ENCODE assay signal across 8 cellular contexts in genomic region chr1:12244078-12244477, GRCh38. TPM values are rescaled to one million over a fixed set of nuclear protein-coding genes. Genes with fewer than 3 reads are reported as not detected.
A peak's percentile ranks its signal among the peaks of the same experiment; 100 is the strongest.
DNase-seq lines count a peak whose midpoint lies in the region; ATAC-seq, FAIRE-seq and TF ChIP-seq lines count a peak whose summit lies in the region.

No MANE protein-coding gene starts in this region.

- no peak for ATAC-seq in activated CD4-positive, alpha-beta T cell treated with anti-CD3 and anti-CD28 coated beads for 36 hours

- H3K36me3 ChIP-seq in Loucy (ENCODE audit: insufficient read depth, low read length), result peaks cover 39% of the 10 kb centered on the region; the same call in 1 of the 2 replicates

- peak; percentile 29 for DNase-seq in activated CD4-positive, alpha-beta T cell treated with anti-CD3 and anti-CD28 coated beads for 36 hours
- DNase-seq in activated CD4-positive, alpha-beta T cell treated with anti-CD3 and anti-CD28 coated beads, Interleukin-2, amount 10 ng/mL, durations not matched to agents 7 days and 5 days, result no peak
- DNase-seq in cerebellar cortex (ENCODE audit: low spot score) (peak; percentile 15), progenitor cell of endocrine pancreas (ENCODE audit: low spot score, unreplicated experiment) (no peak), GM12892 (ENCODE audit: insufficient read length) (no peak), NCI-H2081 treated with DMSO at 0.1 percent for 48 hours (lab: John Stamatoyannopoulos, UW) (no peak), NCI-H1436 (lab: John Stamatoyannopoulos, UW) (no peak)

- intact Hi-C loops in activated CD4-positive, alpha-beta T cell treated with anti-CD3 and anti-CD28 coated beads for 36 hours (cut with DNase I, micrococcal nuclease), result loop anchor here (1.0 kb wide), 2 partner anchors 119 to 126 kb away; no protein-coding TSS in a partner anchor

- H3K79me2 ChIP-seq in Loucy (ENCODE audit: insufficient read depth, low read length), result no peaks in the 10 kb centered on the region

- CTCF ChIA-PET in activated CD4-positive, alpha-beta T cell treated with anti-CD3 and anti-CD28 coated beads for 36 hours (lab: Charles Lee), result interaction anchor here (0.7 to 1.9 kb wide), 5 partner anchors 10 to 130 kb away, joined by 3 to 7 read pairs (median 4); no protein-coding TSS in a partner anchor
- CTCF ChIA-PET in activated CD4-positive, alpha-beta T cell treated with anti-CD3 and anti-CD28 coated beads, Interleukin-2, amount 10 ng/mL, durations not matched to agents 7 days and 5 days (lab: Charles Lee), result interaction anchor here (1.0 to 2.0 kb wide), 3 partner anchors 9 to 137 kb away, joined by 3 to 5 read pairs (median 3); no protein-coding TSS in a partner anchor

- FAIRE-seq in GM12892 (lab: Jason Lieb, UNC), result no peak

- peak; percentile 79 for TF ChIP-seq CTCF in Loucy (conservative IDR thresholded peaks at IDR 0.05; ENCODE audit: low read length)
- TF ChIP-seq CTCF in progenitor cell of endocrine pancreas (IDR thresholded peaks at IDR 0.05; ENCODE audit: unreplicated experiment), result peak; percentile 43

- H3K4me3 Mint-ChIP-seq in activated CD4-positive, alpha-beta T cell treated with anti-CD3 and anti-CD28 coated beads for 36 hours, result no peak overlapping the region
- H3K4me3 Mint-ChIP-seq in activated CD4-positive, alpha-beta T cell treated with anti-CD3 and anti-CD28 coated beads, Interleukin-2, amount 10 ng/mL, durations not matched to agents 7 days and 5 days, result no peak overlapping the region
- no peak overlapping the region for H3K4me3 Mint-ChIP-seq in progenitor cell of endocrine pancreas (ENCODE audit: low read depth)

- no peak overlapping the region for H3K4me3 ChIP-seq in Loucy (ENCODE audit: low read length, poor library complexity, severe bottlenecking)

- TF ChIP-seq POLR2A in GM12892 (IDR thresholded peaks at IDR 0.05; ENCODE audit: low read depth, low read length), result no peak

- no peaks in the 10 kb centered on the region for H3K27me3 Mint-ChIP-seq in activated CD4-positive, alpha-beta T cell treated with anti-CD3 and anti-CD28 coated beads for 36 hours
- H3K27me3 Mint-ChIP-seq in activated CD4-positive, alpha-beta T cell treated with anti-CD3 and anti-CD28 coated beads, Interleukin-2, amount 10 ng/mL, durations not matched to agents 7 days and 5 days, result no peaks in the 10 kb centered on the region
- no peaks in the 10 kb centered on the region for H3K27me3 Mint-ChIP-seq in progenitor cell of endocrine pancreas

- no peaks in the 10 kb centered on the region for H3K9me3 Mint-ChIP-seq in activated CD4-positive, alpha-beta T cell treated with anti-CD3 and anti-CD28 coated beads for 36 hours (ENCODE audit: low read depth)
- no peaks in the 10 kb centered on the region for H3K9me3 Mint-ChIP-seq in activated CD4-positive, alpha-beta T cell treated with anti-CD3 and anti-CD28 coated beads, Interleukin-2, amount 10 ng/mL, durations not matched to agents 7 days and 5 days
- no peaks in the 10 kb centered on the region for H3K9me3 Mint-ChIP-seq in progenitor cell of endocrine pancreas (ENCODE audit: low read depth)

- H3K27me3 ChIP-seq in Loucy (ENCODE audit: insufficient read depth, low read length, poor library complexity, severe bottlenecking), result no peaks in the 10 kb centered on the region

- no peaks in the 10 kb centered on the region for H3F3A ChIP-seq in Loucy (ENCODE audit: low read depth)

- no peaks in the 10 kb centered on the region for H3K9me3 ChIP-seq in Loucy (ENCODE audit: insufficient read depth, low read depth, low read length)

- POLR2A ChIA-PET in activated CD4-positive, alpha-beta T cell treated with anti-CD3 and anti-CD28 coated beads for 36 hours (lab: Charles Lee), result no interaction called here
- POLR2A ChIA-PET in activated CD4-positive, alpha-beta T cell treated with anti-CD3 and anti-CD28 coated beads, Interleukin-2, amount 10 ng/mL, durations not matched to agents 7 days and 5 days (lab: Charles Lee), result no interaction called here

- no peak overlapping the region for H2AFZ ChIP-seq in Loucy (ENCODE audit: low read length)

- H4K20me1 ChIP-seq in Loucy (ENCODE audit: insufficient read depth, low read length, poor library complexity, severe bottlenecking), result no peaks in the 10 kb centered on the region

- peaks cover 17% of the 10 kb centered on the region for H3K36me3 Mint-ChIP-seq in activated CD4-positive, alpha-beta T cell treated with anti-CD3 and anti-CD28 coated beads for 36 hours (ENCODE audit: low read depth)
- peaks cover 21% of the 10 kb centered on the region for H3K36me3 Mint-ChIP-seq in activated CD4-positive, alpha-beta T cell treated with anti-CD3 and anti-CD28 coated beads, Interleukin-2, amount 10 ng/mL, durations not matched to agents 7 days and 5 days (ENCODE audit: low read depth)
- peaks cover 17% of the 10 kb centered on the region for H3K36me3 Mint-ChIP-seq in progenitor cell of endocrine pancreas (ENCODE audit: insufficient read depth)

- no peaks in the 10 kb centered on the region for H3K4me1 Mint-ChIP-seq in activated CD4-positive, alpha-beta T cell treated with anti-CD3 and anti-CD28 coated beads for 36 hours
- no peaks in the 10 kb centered on the region for H3K4me1 Mint-ChIP-seq in activated CD4-positive, alpha-beta T cell treated with anti-CD3 and anti-CD28 coated beads, Interleukin-2, amount 10 ng/mL, durations not matched to agents 7 days and 5 days
- H3K4me1 Mint-ChIP-seq in progenitor cell of endocrine pancreas (ENCODE audit: low read depth), result peaks cover 10% of the 10 kb centered on the region

- H3K9me2 ChIP-seq in Loucy (replicated peaks; ENCODE audit: low read depth, low read length), result no peaks in the 10 kb centered on the region

- H3K9ac ChIP-seq in Loucy (ENCODE audit: low read depth, low read length, poor library complexity, severe bottlenecking), result no peak overlapping the region

- no peak overlapping the region for H3K4me2 ChIP-seq in Loucy (ENCODE audit: low read depth, low read length, poor library complexity, severe bottlenecking)

- H3K4me1 ChIP-seq in Loucy (ENCODE audit: insufficient read depth, low read length, poor library complexity, severe bottlenecking), result no peaks in the 10 kb centered on the region

- H3K27ac Mint-ChIP-seq in activated CD4-positive, alpha-beta T cell treated with anti-CD3 and anti-CD28 coated beads for 36 hours, result no peak overlapping the region
- H3K27ac Mint-ChIP-seq in activated CD4-positive, alpha-beta T cell treated with anti-CD3 and anti-CD28 coated beads, Interleukin-2, amount 10 ng/mL, durations not matched to agents 7 days and 5 days, result no peak overlapping the region
- H3K27ac Mint-ChIP-seq in progenitor cell of endocrine pancreas, result no peak overlapping the region

RNA-seq across cellular contexts. Expression of gene VPS13D, which starts 14.2 kb away (rescaled TPM):
- total RNA-seq in activated CD4-positive, alpha-beta T cell treated with anti-CD3 and anti-CD28 coated beads for 36 hours, result 10 to 100 TPM; 20.6 to 22.9 TPM
- total RNA-seq in activated CD4-positive, alpha-beta T cell treated with anti-CD3 and anti-CD28 coated beads, Interleukin-2, amount 10 ng/mL, durations not matched to agents 7 days and 5 days, result 10 to 100 TPM; 34.0 to 41.9 TPM
- 41.0 and 41.9 TPM in 2 replicates for total RNA-seq in progenitor cell of endocrine pancreas
- polyA plus RNA-seq in GM12892 (2012; ENCODE audit: missing spikeins), result 6.5 TPM

Comparison
In these comparisons a context has a peak if more than half of its experiments do, and no peak if none do; other contexts are left out.
1. DNase-seq: peak in activated CD4-positive, alpha-beta T cell treated with anti-CD3 and anti-CD28 coated beads for 36 hours (single experiment) and cerebellar cortex (single experiment); none in activated CD4-positive, alpha-beta T cell treated with anti-CD3 and anti-CD28 coated beads, Interleukin-2, amount 10 ng/mL, durations not matched to agents 7 days and 5 days (single experiment), progenitor cell of endocrine pancreas (single experiment), GM12892 (single experiment), NCI-H2081 treated with DMSO at 0.1 percent for 48 hours (single experiment) and NCI-H1436 (single experiment).